In the genomic region with DNA sequence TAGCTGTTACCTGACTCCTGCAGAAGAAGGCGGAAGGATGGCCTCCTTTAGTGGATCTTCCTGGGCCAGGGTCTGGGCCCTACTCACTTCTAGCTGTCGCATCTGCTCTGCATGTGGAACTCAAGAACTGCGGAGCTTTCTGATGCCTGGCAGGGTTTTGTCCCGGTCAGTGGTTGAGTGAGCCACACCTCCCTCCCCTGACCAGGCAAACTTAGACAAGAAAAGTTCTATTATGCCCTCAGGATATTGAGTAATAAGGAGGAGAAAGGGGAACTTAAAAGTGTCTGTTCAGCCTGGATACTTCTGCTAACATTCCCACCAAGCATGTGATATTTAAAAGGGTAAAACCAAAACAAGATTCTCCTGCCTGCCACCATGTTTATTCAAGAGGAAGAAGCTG, we compare ENCODE assay signal across 8 cellular contexts. TPM values are rescaled to one million over a fixed set of nuclear protein-coding genes. Genes with fewer than 3 reads are reported as not detected.
DNase-seq lines count a peak whose midpoint lies in the region; ATAC-seq and TF ChIP-seq lines count a peak whose summit lies in the region.

A gene with protein sequence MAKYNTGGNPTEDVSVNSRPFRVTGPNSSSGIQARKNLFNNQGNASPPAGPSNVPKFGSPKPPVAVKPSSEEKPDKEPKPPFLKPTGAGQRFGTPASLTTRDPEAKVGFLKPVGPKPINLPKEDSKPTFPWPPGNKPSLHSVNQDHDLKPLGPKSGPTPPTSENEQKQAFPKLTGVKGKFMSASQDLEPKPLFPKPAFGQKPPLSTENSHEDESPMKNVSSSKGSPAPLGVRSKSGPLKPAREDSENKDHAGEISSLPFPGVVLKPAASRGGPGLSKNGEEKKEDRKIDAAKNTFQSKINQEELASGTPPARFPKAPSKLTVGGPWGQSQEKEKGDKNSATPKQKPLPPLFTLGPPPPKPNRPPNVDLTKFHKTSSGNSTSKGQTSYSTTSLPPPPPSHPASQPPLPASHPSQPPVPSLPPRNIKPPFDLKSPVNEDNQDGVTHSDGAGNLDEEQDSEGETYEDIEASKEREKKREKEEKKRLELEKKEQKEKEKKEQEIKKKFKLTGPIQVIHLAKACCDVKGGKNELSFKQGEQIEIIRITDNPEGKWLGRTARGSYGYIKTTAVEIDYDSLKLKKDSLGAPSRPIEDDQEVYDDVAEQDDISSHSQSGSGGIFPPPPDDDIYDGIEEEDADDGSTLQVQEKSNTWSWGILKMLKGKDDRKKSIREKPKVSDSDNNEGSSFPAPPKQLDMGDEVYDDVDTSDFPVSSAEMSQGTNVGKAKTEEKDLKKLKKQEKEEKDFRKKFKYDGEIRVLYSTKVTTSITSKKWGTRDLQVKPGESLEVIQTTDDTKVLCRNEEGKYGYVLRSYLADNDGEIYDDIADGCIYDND (minus strand): TSS at position 131 of the 400 bp plus-strand sequence. CDS start 16,603 bp downstream, outside the sequence.

- H3K36me3 ChIP-seq in BJ (ENCODE audit: control insufficient read depth, insufficient read depth, low read length) = no peaks in the 10 kb centered on the region

- no peak within 1 kb of the TSS for H3K4me3 Mint-ChIP-seq in natural killer cell

- peaks cover 8% of the 10 kb centered on the region for H3K36me3 Mint-ChIP-seq in natural killer cell

- DNase-seq in BJ (ENCODE audit: low read depth) (peak; percentile 24), NOMO-1 treated with dmso at 0.1 percent for 144 hours (lab: John Stamatoyannopoulos, UW; ENCODE audit: unreplicated experiment) (peak; percentile 99), epithelial cell of proximal tubule (ENCODE audit: low read depth) (peak; percentile 27), natural killer cell (no peak), NCI-H1417 (lab: John Stamatoyannopoulos, UW) (no peak), NCI-H2107 (lab: John Stamatoyannopoulos, UW) (no peak), GM13976 (ENCODE audit: low spot score) (no peak)

- H3K4me1 Mint-ChIP-seq in natural killer cell = peaks cover 64 to 66% of the 10 kb centered on the region in 2 donors

- peak in 1 of 3 donors; percentile 60 for ATAC-seq in natural killer cell
- ATAC-seq in GM21447 (IDR thresholded peaks at IDR 0.05; ENCODE audit: unreplicated experiment) = no peak

- TF ChIP-seq CTCF in BJ (IDR thresholded peaks at IDR 0.05; ENCODE audit: insufficient read depth, low read depth, low read length) (no peak), epithelial cell of proximal tubule (conservative IDR thresholded peaks at IDR 0.05; ENCODE audit: low read depth, low read length) (no peak), natural killer cell (IDR thresholded peaks at IDR 0.05) (no peak), GM13976 (IDR thresholded peaks at IDR 0.05; ENCODE audit: borderline replicate concordance, control extremely low read depth, extremely low read depth, insufficient read depth, missing control alignments) (no peak)

- no peak within 1 kb of the TSS for H3K4me3 ChIP-seq in BJ (ENCODE audit: low read depth, low read length)
- no peak within 1 kb of the TSS for H3K4me3 ChIP-seq in epithelial cell of proximal tubule (ENCODE audit: low read depth, low read length)

- H3K27ac Mint-ChIP-seq in natural killer cell = peak within 1 kb of the TSS; percentile 16 to 29

- CTCF ChIA-PET in BJ (lab: Yijun Ruan, JAX) = interaction anchor here (0.8 to 3.5 kb wide), 5 partner anchors 13 to 370 kb away, joined by 3 to 24 read pairs (median 22); no protein-coding TSS in a partner anchor

- in situ Hi-C loops in GM13976 (cut with MboI; ENCODE audit: low sequenced_read_pairs, unreplicated experiment) = no loop called here

- H3K27me3 Mint-ChIP-seq in natural killer cell (ENCODE audit: low read depth in 2 of 2) = no peaks in the 10 kb centered on the region

- intact Hi-C loops in natural killer cell (cut with micrococcal nuclease) = no loop called here

- no peaks in the 10 kb centered on the region for H3K9me3 Mint-ChIP-seq in natural killer cell

- H3K27me3 ChIP-seq in BJ (ENCODE audit: control insufficient read depth, insufficient read depth, low read length) = no peaks in the 10 kb centered on the region

- POLR2A ChIA-PET in BJ (lab: Charles Lee) = no interaction called here

RNA-seq across cellular contexts. Expression of the gene that starts here (rescaled TPM):
- polyA plus RNA-seq in BJ (2011; rRNA removed) = 0.06 and 0.09 TPM in 2 replicates
- not detected in 2 replicates for polyA minus RNA-seq in BJ (2011; rRNA and poly(A)+ RNA removed)
- total RNA-seq in epithelial cell of proximal tubule (not detected in 2 replicates), natural killer cell (100 to 1,000 TPM; 277 to 340 (median 295) TPM)

Comparison
In these comparisons a context has a peak if more than half of its experiments do, and no peak if none do; other contexts are left out.
1. RNA of the gene that starts here (total RNA-seq): 277 to 340 TPM in natural killer cell; not detected in epithelial cell of proximal tubule; every median in the first group is over 100 times any median in the second.
2. Peak in DNase-seq in BJ; RNA of the gene not detected or under 1 TPM.
3. Peak in DNase-seq in epithelial cell of proximal tubule; RNA of the gene not detected or under 1 TPM.